Comparison of ENCODE assay signal across 1 cellular context in genomic region chr5:1391691-1392090, GRCh38.
TF ChIP-seq lines count a peak whose summit lies in the region.

No MANE protein-coding gene starts in this region.

TF ChIP-seq in HepG2, 621 proteins besides CTCF, POLR2A, EP300 and RAD21 (continued from another document):
- TF ChIP-seq MNT (IDR thresholded peaks at IDR 0.05) (peak; percentile 95), ZFP36 (IDR thresholded peaks at IDR 0.05; ENCODE audit: borderline replicate concordance, low read depth, low read length, partially characterized antibody) (no peak), THAP7 (CRISPR knock-in tag; IDR thresholded peaks at IDR 0.05) (no peak), JUN (CRISPR knock-in tag; IDR thresholded peaks at IDR 0.05) (no peak)
TF ChIP-seq in HepG2: peak in this region for 1.
